30 cellular contexts compared by ENCODE assay signal in genomic region chr1:31522556-31522845, GRCh38. TPM values are rescaled to one million over a fixed set of nuclear protein-coding genes. Genes with fewer than 3 reads are reported as not detected.
"Had no signal": no experiment of that assay in that cellular context is flagged by ENCODE, and none has a peak within 500 bp of the region (broad histone marks: within the 10 kb centered on the region; RNA-seq: fewer than 3 reads in every experiment).

No MANE protein-coding gene starts in this region.

- H3K4me1 Mint-ChIP-seq: activated naive CD4-positive, alpha-beta T cell treated with anti-CD3 and anti-CD28 coated beads, Interleukin-2, amount 50 U/mL, for 24 hours; activated naive CD8-positive, alpha-beta T cell treated with anti-CD3 and anti-CD28 coated beads, Interleukin-2, amount 10 ng/mL, durations not matched to agents 7 days and 5 days; activated T-helper 17 cell treated with anti-CD3 and anti-CD28 coated beads, Interleukin-2, amount 50 U/mL, for 72 hours; brain had no signal

- H3K9me3 ChIP-seq: MG63, Peyer's patch had no signal

- H3K36me3 ChIP-seq: MG63, Peyer's patch, WERI-Rb-1 had no signal

- H3K27me3 ChIP-seq: MG63, Peyer's patch had no signal

- H3K36me3 Mint-ChIP-seq: activated naive CD8-positive, alpha-beta T cell treated with anti-CD3 and anti-CD28 coated beads, Interleukin-2, amount 10 ng/mL, durations not matched to agents 7 days and 5 days; brain had no signal

- H3K27me3 Mint-ChIP-seq: activated CD8-positive, alpha-beta T cell treated with anti-CD3 and anti-CD28 coated beads for 36 hours had no signal

- DNase-seq: activated CD4-positive, alpha-beta T cell treated with anti-CD3 and anti-CD28 coated beads for 1 hour; activated CD4-positive, CD25-positive, alpha-beta regulatory T cell; activated effector memory CD4-positive, alpha-beta T cell treated with anti-CD3 and anti-CD28 coated beads, Interleukin-2, amount 50 U/mL, for 16 hours; activated naive CD4-positive, alpha-beta T cell treated with Interleukin-2 at 50 U/mL for 16 hours; activated naive CD8-positive, alpha-beta T cell treated with anti-CD3 and anti-CD28 coated beads, Interleukin-2, amount 10 ng/mL, durations not matched to agents 7 days and 5 days; activated T-cell treated with anti-CD3 and anti-CD28 coated beads, Interleukin-2, amount 50 U/mL, for 1 hour; caudate nucleus; cerebellar nuclear complex; Kasumi-1; KG1; MG63; NCI-H1092; NCI-H1417; NCI-H146; NCI-H187; NCI-H2029 treated with DMSO at 0.1 percent for 48 hours; Right ventricle myocardium superior; RPMI8226; SW 1271; T-helper 1 cell; T-helper 2 cell; T-helper 9 cell had no signal

- H3K4me3 Mint-ChIP-seq: activated CD8-positive, alpha-beta T cell treated with anti-CD3 and anti-CD28 coated beads for 36 hours; activated naive CD4-positive, alpha-beta T cell treated with anti-CD3 and anti-CD28 coated beads, Interleukin-2, amount 50 U/mL, for 24 hours; activated naive CD8-positive, alpha-beta T cell treated with anti-CD3 and anti-CD28 coated beads, Interleukin-2, amount 10 ng/mL, durations not matched to agents 7 days and 5 days; activated T-cell treated with anti-CD3 and anti-CD28 coated beads, Interleukin-2, amount 50 U/mL, for 72 hours; activated T-helper 17 cell treated with anti-CD3 and anti-CD28 coated beads, Interleukin-2, amount 50 U/mL, for 72 hours; brain had no signal

- H3K4me3 ChIP-seq: MG63, Peyer's patch had no signal

- H3K27ac ChIP-seq: Peyer's patch, WERI-Rb-1 had no signal

- H3K27ac Mint-ChIP-seq: activated CD8-positive, alpha-beta T cell treated with anti-CD3 and anti-CD28 coated beads for 36 hours; activated naive CD4-positive, alpha-beta T cell treated with anti-CD3 and anti-CD28 coated beads, Interleukin-2, amount 50 U/mL, for 24 hours; activated naive CD8-positive, alpha-beta T cell treated with anti-CD3 and anti-CD28 coated beads, Interleukin-2, amount 10 ng/mL, durations not matched to agents 7 days and 5 days; activated T-cell treated with anti-CD3 and anti-CD28 coated beads, Interleukin-2, amount 50 U/mL, for 72 hours; activated T-helper 17 cell treated with anti-CD3 and anti-CD28 coated beads, Interleukin-2, amount 50 U/mL, for 72 hours; brain had no signal

- H3K4me1 ChIP-seq: Peyer's patch had no signal

- H3K9me3 Mint-ChIP-seq: activated CD8-positive, alpha-beta T cell treated with anti-CD3 and anti-CD28 coated beads for 36 hours; activated naive CD8-positive, alpha-beta T cell treated with anti-CD3 and anti-CD28 coated beads, Interleukin-2, amount 10 ng/mL, durations not matched to agents 7 days and 5 days had no signal

RNA-seq across cellular contexts. Expression of gene TINAGL1, which starts 53.8 kb away (rescaled TPM):
- total RNA-seq: activated CD8-positive, alpha-beta memory T cell treated with anti-CD3 and anti-CD28 coated beads for 36 hours; activated CD8-positive, alpha-beta T cell treated with anti-CD3 and anti-CD28 coated beads for 36 hours; activated naive CD8-positive, alpha-beta T cell treated with anti-CD3 and anti-CD28 coated beads, Interleukin-2, amount 10 ng/mL, durations not matched to agents 7 days and 5 days; activated T-cell treated with anti-CD3 and anti-CD28 coated beads, Interleukin-2, amount 50 U/mL, for 72 hours; activated T-helper 17 cell treated with anti-CD3 and anti-CD28 coated beads, Interleukin-2, amount 50 U/mL, for 72 hours had no signal
